33 cellular contexts compared by ENCODE assay signal in the genomic region with DNA sequence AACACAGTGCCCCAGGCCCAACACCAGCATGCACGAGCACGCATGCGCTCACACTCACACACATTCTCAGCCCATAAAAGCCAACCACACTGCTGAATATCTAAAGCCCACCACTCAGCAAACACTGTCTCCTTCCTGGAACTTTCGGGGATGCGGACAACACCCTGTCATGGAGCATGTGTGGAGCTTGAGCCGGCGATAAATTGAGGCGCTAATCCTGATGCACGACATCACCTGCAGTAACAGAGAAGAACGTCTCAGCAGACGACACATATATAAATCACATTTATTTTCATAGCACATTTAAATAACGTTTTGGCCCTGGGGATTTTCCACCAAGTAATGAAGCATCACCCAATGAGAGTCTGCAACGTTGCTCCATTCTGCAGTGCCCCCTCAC.
"Had no signal": no experiment of that assay in that cellular context is flagged by ENCODE, and none has a peak within 500 bp of the region (broad histone marks: within the 10 kb centered on the region; RNA-seq: fewer than 3 reads in every experiment).

No MANE protein-coding gene starts in this region.

- H3K27ac Mint-ChIP-seq: activated CD4-positive, alpha-beta memory T cell treated with anti-CD3 and anti-CD28 coated beads for 36 hours; activated CD4-positive, alpha-beta T cell treated with anti-CD3 and anti-CD28 coated beads for 36 hours; activated CD4-positive, alpha-beta T cell treated with anti-CD3 and anti-CD28 coated beads, Interleukin-2, amount 10 ng/mL, durations not matched to agents 24 days and 14 days; activated CD8-positive, alpha-beta memory T cell treated with anti-CD3 and anti-CD28 coated beads, Interleukin-2, amount 10 ng/mL, durations not matched to agents 7 days and 5 days; activated CD8-positive, alpha-beta T cell treated with anti-CD3 and anti-CD28 coated beads, Interleukin-2, amount 10 ng/mL, durations not matched to agents 7 days and 5 days; activated naive CD4-positive, alpha-beta T cell treated with anti-CD3 and anti-CD28 coated beads for 36 hours; activated naive CD4-positive, alpha-beta T cell treated with anti-CD3 and anti-CD28 coated beads, Interleukin-2, amount 50 U/mL, for 24 hours; activated naive CD8-positive, alpha-beta T cell treated with anti-CD3 and anti-CD28 coated beads for 36 hours; activated naive CD8-positive, alpha-beta T cell treated with anti-CD3 and anti-CD28 coated beads, Interleukin-2, amount 50 U/mL, for 24 hours; activated T-helper 1 cell treated with anti-CD3 and anti-CD28 coated beads, Interleukin-12 subunit alpha, Interleukin-12 subunit beta, Interleukin-2, Interleukin-4 antibody, amounts not matched to agents 30 ng/mL and 10 ng/mL and 1 ng/mL, durations not matched to agents 14 hours and 24 hours and 36 hours; activated T-helper 2 cell treated with anti-CD3 and anti-CD28 coated beads, Interferon-gamma antibody, Interleukin-2, Interleukin-4, amounts not matched to agents 10 μg/mL and 5 μg/mL and 100 μg/mL, durations not matched to agents 14 hours and 24 hours and 36 hours; T-helper 17 cell had no signal

- H3K36me3 ChIP-seq: adrenal gland, esophagus squamous epithelium, gastroesophageal sphincter had no signal

- H3K4me1 Mint-ChIP-seq: activated CD4-positive, alpha-beta T cell treated with anti-CD3 and anti-CD28 coated beads for 36 hours; activated CD4-positive, alpha-beta T cell treated with anti-CD3 and anti-CD28 coated beads, Interleukin-2, amount 10 ng/mL, durations not matched to agents 24 days and 14 days; activated naive CD4-positive, alpha-beta T cell treated with anti-CD3 and anti-CD28 coated beads, Interleukin-2, amount 50 U/mL, for 24 hours; activated naive CD8-positive, alpha-beta T cell treated with anti-CD3 and anti-CD28 coated beads for 36 hours; activated naive CD8-positive, alpha-beta T cell treated with anti-CD3 and anti-CD28 coated beads, Interleukin-2, amount 50 U/mL, for 24 hours; T-helper 17 cell had no signal

- ATAC-seq: activated CD4-positive, alpha-beta T cell treated with anti-CD3 and anti-CD28 coated beads for 36 hours; activated CD8-positive, alpha-beta memory T cell treated with anti-CD3 and anti-CD28 coated beads, Interleukin-2, amount 10 ng/mL, durations not matched to agents 7 days and 5 days; activated CD8-positive, alpha-beta T cell treated with anti-CD3 and anti-CD28 coated beads, Interleukin-2, amount 10 ng/mL, durations not matched to agents 7 days and 5 days; activated naive CD8-positive, alpha-beta T cell treated with anti-CD3 and anti-CD28 coated beads, Interleukin-2, amount 50 U/mL, for 24 hours; body of pancreas; gastroesophageal sphincter; T-helper 17 cell had no signal

- H3K4me1 ChIP-seq: adrenal gland, body of pancreas, esophagus squamous epithelium, gastroesophageal sphincter had no signal

- FAIRE-seq: colon, endometrium, endothelial cell of umbilical vein had no signal

- H3K36me3 Mint-ChIP-seq: activated CD4-positive, alpha-beta memory T cell treated with anti-CD3 and anti-CD28 coated beads for 36 hours; activated CD8-positive, alpha-beta memory T cell treated with anti-CD3 and anti-CD28 coated beads, Interleukin-2, amount 10 ng/mL, durations not matched to agents 7 days and 5 days; activated naive CD4-positive, alpha-beta T cell treated with anti-CD3 and anti-CD28 coated beads, Interleukin-2, amount 50 U/mL, for 24 hours; activated naive CD8-positive, alpha-beta T cell treated with anti-CD3 and anti-CD28 coated beads for 36 hours had no signal

- H3K4me3 Mint-ChIP-seq: activated CD4-positive, alpha-beta memory T cell treated with anti-CD3 and anti-CD28 coated beads for 36 hours; activated CD4-positive, alpha-beta T cell treated with anti-CD3 and anti-CD28 coated beads for 36 hours; activated CD4-positive, alpha-beta T cell treated with anti-CD3 and anti-CD28 coated beads, Interleukin-2, amount 10 ng/mL, durations not matched to agents 24 days and 14 days; activated CD8-positive, alpha-beta memory T cell treated with anti-CD3 and anti-CD28 coated beads, Interleukin-2, amount 10 ng/mL, durations not matched to agents 7 days and 5 days; activated CD8-positive, alpha-beta T cell treated with anti-CD3 and anti-CD28 coated beads, Interleukin-2, amount 10 ng/mL, durations not matched to agents 7 days and 5 days; activated naive CD4-positive, alpha-beta T cell treated with anti-CD3 and anti-CD28 coated beads for 36 hours; activated naive CD4-positive, alpha-beta T cell treated with anti-CD3 and anti-CD28 coated beads, Interleukin-2, amount 50 U/mL, for 24 hours; activated naive CD8-positive, alpha-beta T cell treated with anti-CD3 and anti-CD28 coated beads for 36 hours; activated naive CD8-positive, alpha-beta T cell treated with anti-CD3 and anti-CD28 coated beads, Interleukin-2, amount 50 U/mL, for 24 hours; activated T-helper 1 cell treated with anti-CD3 and anti-CD28 coated beads, Interleukin-12 subunit alpha, Interleukin-12 subunit beta, Interleukin-2, Interleukin-4 antibody, amounts not matched to agents 30 ng/mL and 10 ng/mL and 1 ng/mL, durations not matched to agents 14 hours and 24 hours and 36 hours; T-helper 17 cell had no signal

- H3K27ac ChIP-seq: adrenal gland, body of pancreas, epithelial cell of prostate, esophagus squamous epithelium, gastroesophageal sphincter had no signal

- H3K9me3 Mint-ChIP-seq: activated CD4-positive, alpha-beta memory T cell treated with anti-CD3 and anti-CD28 coated beads for 36 hours; activated CD4-positive, alpha-beta T cell treated with anti-CD3 and anti-CD28 coated beads, Interleukin-2, amount 10 ng/mL, durations not matched to agents 24 days and 14 days; activated naive CD4-positive, alpha-beta T cell treated with anti-CD3 and anti-CD28 coated beads for 36 hours; activated naive CD4-positive, alpha-beta T cell treated with anti-CD3 and anti-CD28 coated beads, Interleukin-2, amount 50 U/mL, for 24 hours; activated naive CD8-positive, alpha-beta T cell treated with anti-CD3 and anti-CD28 coated beads for 36 hours; activated naive CD8-positive, alpha-beta T cell treated with anti-CD3 and anti-CD28 coated beads, Interleukin-2, amount 50 U/mL, for 24 hours; activated T-helper 1 cell treated with anti-CD3 and anti-CD28 coated beads, Interleukin-12 subunit alpha, Interleukin-12 subunit beta, Interleukin-2, Interleukin-4 antibody, amounts not matched to agents 30 ng/mL and 10 ng/mL and 1 ng/mL, durations not matched to agents 14 hours and 24 hours and 36 hours; activated T-helper 2 cell treated with anti-CD3 and anti-CD28 coated beads, Interferon-gamma antibody, Interleukin-2, Interleukin-4, amounts not matched to agents 10 μg/mL and 5 μg/mL and 100 μg/mL, durations not matched to agents 14 hours and 24 hours and 36 hours had no signal

- H3K27me3 ChIP-seq: adrenal gland, body of pancreas had no signal

- DNase-seq: activated CD4-positive, alpha-beta memory T cell treated with anti-CD3 and anti-CD28 coated beads for 36 hours; activated CD4-positive, alpha-beta T cell treated with anti-CD3 and anti-CD28 coated beads for 36 hours; activated CD4-positive, CD25-positive, alpha-beta regulatory T cell; activated CD4-positive, CD25-positive, alpha-beta regulatory T cell treated with anti-CD3 and anti-CD28 coated beads, Interleukin-2, amount 50 U/mL, for 72 hours; activated CD8-positive, alpha-beta memory T cell treated with anti-CD3 and anti-CD28 coated beads, Interleukin-2, amount 10 ng/mL, durations not matched to agents 7 days and 5 days; activated CD8-positive, alpha-beta memory T cell treated with anti-CD3 and anti-CD28 coated beads, Interleukin-2, amount 50 U/mL, for 4 hours; activated CD8-positive, alpha-beta T cell treated with anti-CD3 and anti-CD28 coated beads, Interleukin-2, amount 10 ng/mL, durations not matched to agents 7 days and 5 days; activated effector memory CD4-positive, alpha-beta T cell treated with anti-CD3 and anti-CD28 coated beads, Interleukin-2, amount 50 U/mL, for 16 hours; activated naive CD4-positive, alpha-beta T cell treated with anti-CD3 and anti-CD28 coated beads for 36 hours; activated naive CD8-positive, alpha-beta T cell treated with anti-CD3 and anti-CD28 coated beads for 36 hours; activated naive CD8-positive, alpha-beta T cell treated with anti-CD3 and anti-CD28 coated beads, Interleukin-2, amount 50 U/mL, for 24 hours; activated T-cell treated with anti-CD3 and anti-CD28 coated beads, Interleukin-2, amount 50 U/mL, for 1 hour; activated T-cell treated with anti-CD3 and anti-CD28 coated beads, Interleukin-2, amount 50 U/mL, for 48 hours; adrenal gland; amygdala; aorta; body of pancreas; caudate nucleus; effector CD8-positive, alpha-beta T cell; esophagus squamous epithelium; foreskin melanocyte; head of caudate nucleus; T-helper 1 cell; T-helper 17 cell had no signal

- H3K9me3 ChIP-seq: adrenal gland, body of pancreas, esophagus squamous epithelium, gastroesophageal sphincter had no signal

- H3K4me3 ChIP-seq: adrenal gland, body of pancreas, esophagus squamous epithelium, gastroesophageal sphincter had no signal
